Comparison of ENCODE assay signal across 10 cellular contexts in the genomic region with DNA sequence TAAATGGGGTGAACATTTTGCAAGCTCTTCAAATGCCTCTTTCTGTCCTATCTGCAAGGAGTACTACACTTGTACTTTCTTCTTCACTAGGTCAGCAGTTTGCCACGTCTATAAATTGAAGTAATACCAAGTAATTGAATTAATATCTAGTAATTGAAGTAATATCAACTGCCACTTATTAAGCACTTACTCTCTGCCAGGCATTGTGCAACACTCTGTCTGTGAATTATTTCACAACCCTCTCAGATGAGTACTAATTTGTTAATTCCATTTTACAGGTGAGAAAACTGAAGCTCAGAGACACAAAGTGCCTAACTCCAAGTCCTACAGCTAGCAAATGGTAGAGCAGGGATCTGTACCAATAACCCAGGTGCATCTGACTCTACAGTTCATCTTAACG. TPM values are rescaled to one million over a fixed set of nuclear protein-coding genes. Genes with fewer than 3 reads are reported as not detected.
"Had no signal": no experiment of that assay in that cellular context is flagged by ENCODE, and none has a peak within 500 bp of the region (broad histone marks: within the 10 kb centered on the region; RNA-seq: fewer than 3 reads in every experiment).

No MANE protein-coding gene starts in this region.

- H3K27me3 Mint-ChIP-seq: IgD-negative memory B cell had no signal

- H3K27ac Mint-ChIP-seq: HFFc6 had no signal

- H3K4me3 Mint-ChIP-seq: HFFc6, IgD-negative memory B cell had no signal

- H3K27ac ChIP-seq: GM23248, HL-60 had no signal

- ATAC-seq: HCT116 had no signal

- H3K36me3 ChIP-seq: HAP-1 had no signal

- H3K9ac ChIP-seq: GM23248 had no signal

- DNase-seq: GM23248, GOT3, HFFc6, KG1 had no signal

- H3K4me1 ChIP-seq: HAP-1 had no signal

- H2AFZ ChIP-seq: GM23248 had no signal

- H3K4me3 ChIP-seq: GM23248, HAP-1 had no signal

RNA-seq across cellular contexts. Expression of a gene that starts 4.1 kb away (rescaled TPM):
- total RNA-seq: GM23248, H4, HFFc6 had no signal
- polyA plus RNA-seq: GM23248 had no signal

RNA-seq across cellular contexts. Expression of a gene that starts 27.9 kb away (rescaled TPM):
- total RNA-seq: GM23248, H7 had no signal
- polyA plus RNA-seq: GM23248, IgD-negative memory B cell had no signal
